ENCODE assay signal across 12 cellular contexts in genomic region chr7:38425509-38425908, GRCh38.
A peak's percentile ranks its signal among the peaks of the same experiment; 100 is the strongest.
DNase-seq lines count a peak whose midpoint lies in the region; ATAC-seq and TF ChIP-seq lines count a peak whose summit lies in the region.
"Had no signal": no experiment of that assay in that cellular context is flagged by ENCODE, and none has a peak within 500 bp of the region (broad histone marks: within the 10 kb centered on the region; RNA-seq: fewer than 3 reads in every experiment).

No MANE protein-coding gene starts in this region.

- no peak overlapping the region for H3K4me3 Mint-ChIP-seq in type B pancreatic cell

- H3K27ac ChIP-seq in MM.1S (ENCODE audit: low read length): no peak overlapping the region; the same call in 1 of the 2 replicates
- H3K27ac ChIP-seq: SJSA1, skin epidermis had no signal

- ATAC-seq in GM18858 (IDR thresholded peaks at IDR 0.05; ENCODE audit: unreplicated experiment) (peak; percentile 50), GM21526 (IDR thresholded peaks at IDR 0.05; ENCODE audit: low FRiP score, unreplicated experiment) (peak; percentile 65)
- ATAC-seq: HepG2 had no signal

- H2AFZ ChIP-seq in MM.1S (ENCODE audit: low read length): no peak overlapping the region

- H3K27me3 ChIP-seq in MM.1S (replicated peaks; ENCODE audit: insufficient read depth, low read length) (no peaks in the 10 kb centered on the region), BE2C (no peaks in the 10 kb centered on the region)

- no peak overlapping the region for H3K9ac ChIP-seq in MM.1S (ENCODE audit: low read length)

- no peak overlapping the region for H3K27ac Mint-ChIP-seq in type B pancreatic cell

- no peaks in the 10 kb centered on the region for H3K9me2 ChIP-seq in MM.1S (replicated peaks; ENCODE audit: insufficient read depth, low read length)

- no peak for TF ChIP-seq CTCF in MM.1S (IDR thresholded peaks at IDR 0.05; ENCODE audit: low read length)
- TF ChIP-seq CTCF in type B pancreatic cell (conservative IDR thresholded peaks at IDR 0.05): no peak
- no peak for TF ChIP-seq CTCF in BE2C (IDR thresholded peaks at IDR 0.05; ENCODE audit: low read depth, low read length)

- no peaks in the 10 kb centered on the region for H3K4me1 Mint-ChIP-seq in type B pancreatic cell (ENCODE audit: unreplicated experiment)

- H3K4me2 ChIP-seq in MM.1S (ENCODE audit: low read depth, low read length): peak overlapping the region; percentile 12

- no peaks in the 10 kb centered on the region for H3K9me3 ChIP-seq in MM.1S (replicated peaks; ENCODE audit: insufficient read depth, low read length)
- no peaks in the 10 kb centered on the region for H3K9me3 ChIP-seq in BE2C
- H3K9me3 ChIP-seq: SJSA1 had no signal

- H3K27me3 Mint-ChIP-seq in type B pancreatic cell: peaks cover 4% of the 10 kb centered on the region

- H3K36me3 ChIP-seq in MM.1S (replicated peaks; ENCODE audit: insufficient read depth, low read length) (no peaks in the 10 kb centered on the region), BE2C (no peaks in the 10 kb centered on the region)
- H3K36me3 ChIP-seq: SJSA1 had no signal

- H4K20me1 ChIP-seq in MM.1S (ENCODE audit: insufficient read depth, low read length): no peaks in the 10 kb centered on the region

- no peak overlapping the region for H3K4me3 ChIP-seq in MM.1S (ENCODE audit: low read length)
- H3K4me3 ChIP-seq in BE2C (ENCODE audit: low read depth, low read length): no peak overlapping the region
- H3K4me3 ChIP-seq: SJSA1, skin epidermis had no signal

- DNase-seq in MM.1S (no peak), germinal center (ENCODE audit: low spot score) (peak; percentile 21), putamen (ENCODE audit: low spot score) (no peak), CD1c-positive myeloid dendritic cell (ENCODE audit: extremely low spot score) (no peak), type B pancreatic cell (ENCODE audit: extremely low spot score, unreplicated experiment) (no peak), BE2C (no peak)
- DNase-seq: NCI-H2227 treated with DMSO at 0.1 percent for 48 hours had no signal

- no peaks in the 10 kb centered on the region for H3K36me3 Mint-ChIP-seq in type B pancreatic cell

- no peaks in the 10 kb centered on the region for H3K79me2 ChIP-seq in MM.1S (ENCODE audit: low read length)

- no peaks in the 10 kb centered on the region for H3K9me3 Mint-ChIP-seq in type B pancreatic cell

- H3F3A ChIP-seq in MM.1S (ENCODE audit: insufficient read depth, low read length): peaks cover 7% of the 10 kb centered on the region

- H3K4me1 ChIP-seq in MM.1S (ENCODE audit: low read length): peaks cover 23% of the 10 kb centered on the region
- no peaks in the 10 kb centered on the region for H3K4me1 ChIP-seq in BE2C
- H3K4me1 ChIP-seq: SJSA1 had no signal
